13 cellular contexts compared by ENCODE assay signal in genomic region chr16:47046726-47047602, GRCh38.
DNase-seq lines count a peak whose midpoint lies in the region; ATAC-seq and TF ChIP-seq lines count a peak whose summit lies in the region.
"Had no signal": no experiment of that assay in that cellular context is flagged by ENCODE, and none has a peak within 500 bp of the region (broad histone marks: within the 10 kb centered on the region; RNA-seq: fewer than 3 reads in every experiment).

No MANE protein-coding gene starts in this region.

- H3K79me2 ChIP-seq in hepatocyte: no peaks in the 10 kb centered on the region
- H3K79me2 ChIP-seq: parathyroid adenoma had no signal

- no peak overlapping the region for H3K4me2 ChIP-seq in hepatocyte

- H3K4me3 ChIP-seq in GM12865 (ENCODE audit: low read depth, low read length) (no peak overlapping the region; the same call in 1 of the 2 replicates), hepatocyte (no peak overlapping the region)
- no peak overlapping the region for H3K4me3 ChIP-seq in effector memory CD4-positive, alpha-beta T cell (ENCODE audit: insufficient read depth, low read depth, low read length, poor library complexity, severe bottlenecking)

- 91% methylated on average over 9 of the region's 9 CpGs for WGBS in hepatocyte (ENCODE audit: low lambda C conversion rate, missing lambda C conversion rate)

- H4K20me1 ChIP-seq in hepatocyte (ENCODE audit: insufficient read depth, poor library complexity, severe bottlenecking): no peaks in the 10 kb centered on the region

- no peaks in the 10 kb centered on the region for H3K36me3 ChIP-seq in effector memory CD4-positive, alpha-beta T cell (ENCODE audit: control insufficient read depth, insufficient read depth, low read length)
- H3K36me3 ChIP-seq in hepatocyte (replicated peaks; ENCODE audit: insufficient read depth, low read depth): no peaks in the 10 kb centered on the region

- H3K27me3 ChIP-seq in effector memory CD4-positive, alpha-beta T cell (replicated peaks; ENCODE audit: control insufficient read depth, insufficient read depth, low read length, poor library complexity, severe bottlenecking): no peaks in the 10 kb centered on the region
- H3K27me3 ChIP-seq in hepatocyte: no peaks in the 10 kb centered on the region

- DNase-seq in GM12865 (ENCODE audit: low read depth) (peak; percentile 50), UCSD-AML1 (lab: John Stamatoyannopoulos, UW; ENCODE audit: unreplicated experiment) (peak; percentile 17), hepatocyte (ENCODE audit: low spot score) (no peak), cortex of kidney (lab: John Stamatoyannopoulos, UW) (no peak), epidermal melanocyte (ENCODE audit: insufficient read length, low spot score) (no peak)
- DNase-seq in effector memory CD4-positive, alpha-beta T cell: no peak
- DNase-seq: activated T-cell treated with anti-CD3 and anti-CD28 coated beads for 4 hours, Calu3, glutamatergic neuron had no signal

- no peak overlapping the region for H2AFZ ChIP-seq in hepatocyte
- H2AFZ ChIP-seq: parathyroid adenoma had no signal

- H3K4me1 ChIP-seq in effector memory CD4-positive, alpha-beta T cell (ENCODE audit: control insufficient read depth, insufficient read depth, low read length, poor library complexity, severe bottlenecking): no peaks in the 10 kb centered on the region
- no peaks in the 10 kb centered on the region for H3K4me1 ChIP-seq in hepatocyte (ENCODE audit: insufficient read depth)
- H3K4me1 ChIP-seq: parathyroid adenoma had no signal

- H3K9me2 ChIP-seq in hepatocyte (replicated peaks; ENCODE audit: insufficient read depth): no peaks in the 10 kb centered on the region

- ATAC-seq in GM19395 (IDR thresholded peaks at IDR 0.05; ENCODE audit: unreplicated experiment) (peak; percentile 57), HG02870 (IDR thresholded peaks at IDR 0.05; ENCODE audit: unreplicated experiment) (peak; percentile 77)
- ATAC-seq: SK-N-SH treated with all-trans-retinoic acid at 6 μM for 48 hours had no signal

- H3K27ac ChIP-seq in effector memory CD4-positive, alpha-beta T cell (ENCODE audit: insufficient read depth, low read length, poor library complexity, severe bottlenecking): no peak overlapping the region
- H3K27ac ChIP-seq in hepatocyte: no peak overlapping the region
- H3K27ac ChIP-seq: parathyroid adenoma had no signal

- TF ChIP-seq CTCF in GM12865 (IDR thresholded peaks at IDR 0.05; ENCODE audit: insufficient read depth, low read depth, low read length, missing control alignments): no peak
- TF ChIP-seq CTCF in hepatocyte (IDR thresholded peaks at IDR 0.05; ENCODE audit: poor library complexity): no peak

- no peaks in the 10 kb centered on the region for H3K9me3 ChIP-seq in effector memory CD4-positive, alpha-beta T cell (ENCODE audit: control insufficient read depth, low read length)
- no peaks in the 10 kb centered on the region for H3K9me3 ChIP-seq in hepatocyte (ENCODE audit: low read depth)

Comparison
In these comparisons a context has a peak if more than half of its experiments do, and no peak if none do; other contexts are left out.
1. DNase-seq: peak in GM12865 (single experiment) and UCSD-AML1 (single experiment); none in effector memory CD4-positive, alpha-beta T cell (0 of 3), hepatocyte (single experiment), cortex of kidney (single experiment) and epidermal melanocyte (single experiment).